1 cellular context compared by ENCODE assay signal in genomic region chr3:123861081-123861836, GRCh38.
TF ChIP-seq lines count a peak whose summit lies in the region.

No MANE protein-coding gene starts in this region.

TF ChIP-seq in K562, 482 proteins besides CTCF, POLR2A, EP300 and RAD21 (continued from another document):
- TF ChIP-seq, protein P1, sequence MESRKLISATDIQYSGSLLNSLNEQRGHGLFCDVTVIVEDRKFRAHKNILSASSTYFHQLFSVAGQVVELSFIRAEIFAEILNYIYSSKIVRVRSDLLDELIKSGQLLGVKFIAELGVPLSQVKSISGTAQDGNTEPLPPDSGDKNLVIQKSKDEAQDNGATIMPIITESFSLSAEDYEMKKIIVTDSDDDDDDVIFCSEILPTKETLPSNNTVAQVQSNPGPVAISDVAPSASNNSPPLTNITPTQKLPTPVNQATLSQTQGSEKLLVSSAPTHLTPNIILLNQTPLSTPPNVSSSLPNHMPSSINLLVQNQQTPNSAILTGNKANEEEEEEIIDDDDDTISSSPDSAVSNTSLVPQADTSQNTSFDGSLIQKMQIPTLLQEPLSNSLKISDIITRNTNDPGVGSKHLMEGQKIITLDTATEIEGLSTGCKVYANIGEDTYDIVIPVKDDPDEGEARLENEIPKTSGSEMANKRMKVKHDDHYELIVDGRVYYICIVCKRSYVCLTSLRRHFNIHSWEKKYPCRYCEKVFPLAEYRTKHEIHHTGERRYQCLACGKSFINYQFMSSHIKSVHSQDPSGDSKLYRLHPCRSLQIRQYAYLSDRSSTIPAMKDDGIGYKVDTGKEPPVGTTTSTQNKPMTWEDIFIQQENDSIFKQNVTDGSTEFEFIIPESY (CRISPR knock-in tag; IDR thresholded peaks at IDR 0.05): no peak
- TF ChIP-seq ZNF778 (CRISPR knock-in tag; IDR thresholded peaks at IDR 0.05) (no peak), ZNF699 (CRISPR knock-in tag; IDR thresholded peaks at IDR 0.05; ENCODE audit: insufficient replicate concordance) (no peak), MTF1 (CRISPR knock-in tag; IDR thresholded peaks at IDR 0.05; ENCODE audit: borderline replicate concordance) (no peak), NR0B1 (IDR thresholded peaks at IDR 0.05; ENCODE audit: partially characterized antibody) (no peak)
